33 cellular contexts compared by ENCODE assay signal in genomic region chr6:157663261-157663660, GRCh38.
DNase-seq lines count a peak whose midpoint lies in the region; FAIRE-seq and TF ChIP-seq lines count a peak whose summit lies in the region.
"Had no signal": no experiment of that assay in that cellular context is flagged by ENCODE, and none has a peak within 500 bp of the region (broad histone marks: within the 10 kb centered on the region; RNA-seq: fewer than 3 reads in every experiment).

No MANE protein-coding gene starts in this region.

- 86 to 95% methylated on average over 5 of the region's 5 CpGs for WGBS in sigmoid colon, 2 donors
- 90 to 100% (median 94%) methylated on average over 4 to 5 of the region's 5 CpGs for WGBS in spleen, 5 donors

- no peak overlapping the region for H3K4me3 ChIP-seq in sigmoid colon
- no peak overlapping the region for H3K4me3 ChIP-seq in spleen
- H3K4me3 ChIP-seq: A549; BLaER1; BLaER1 treated with 17β-estradiol and CSF1 and Interleukin-3, amounts not matched to agents 10 nM and 100 nM had no signal

- no peak for TF ChIP-seq CTCF in sigmoid colon (IDR thresholded peaks at IDR 0.05)
- no peak for TF ChIP-seq CTCF in spleen (IDR thresholded peaks at IDR 0.05 in 8 of 11, conservative IDR thresholded peaks at IDR 0.05 in 3 of 11)

- TF ChIP-seq EP300 in sigmoid colon (IDR thresholded peaks at IDR 0.05), result no peak

- no peaks in the 10 kb centered on the region for H3K27me3 ChIP-seq in sigmoid colon
- H3K27me3 ChIP-seq in spleen (replicated peaks in 1 of 7), result no peaks in the 10 kb centered on the region
- H3K27me3 ChIP-seq: BE2C; BLaER1; BLaER1 treated with 17β-estradiol and CSF1 and Interleukin-3, amounts not matched to agents 10 nM and 100 nM had no signal

- H3K27ac ChIP-seq in sigmoid colon (no peak overlapping the region), spleen (no peak overlapping the region)
- H3K27ac ChIP-seq: 22Rv1; A549; BLaER1; BLaER1 treated with 17β-estradiol and CSF1 and Interleukin-3, amounts not matched to agents 10 nM and 100 nM; C4-2B had no signal

- no peak for FAIRE-seq in GM12891 (lab: Jason Lieb, UNC)
- FAIRE-seq: A204.1, A549, D721Med had no signal

- no peak for TF ChIP-seq POLR2A in sigmoid colon (IDR thresholded peaks at IDR 0.05)
- TF ChIP-seq POLR2A in spleen (IDR thresholded peaks at IDR 0.05), result no peak
- TF ChIP-seq POLR2A in GM12891 (IDR thresholded peaks at IDR 0.05; ENCODE audit: low read depth, low read length), result no peak

- H3K4me1 ChIP-seq in sigmoid colon (peaks cover 0 to 9% (median 2%) of the 10 kb centered on the region in 4 donors), spleen (peaks cover 0 to 16% (median 8%) of the 10 kb centered on the region in 6 donors)
- H3K4me1 ChIP-seq: A549, Caco-2 had no signal

- H3K9me3 ChIP-seq in sigmoid colon, result no peaks in the 10 kb centered on the region
- no peaks in the 10 kb centered on the region for H3K9me3 ChIP-seq in spleen
- H3K9me3 ChIP-seq: A549, BE2C, Caco-2 had no signal

- H3K36me3 ChIP-seq in sigmoid colon (no peaks in the 10 kb centered on the region), spleen (peaks cover 0 to 37% (median 4%) of the 10 kb centered on the region in 6 donors)
- H3K36me3 ChIP-seq: BE2C had no signal

- intact Hi-C loops in sigmoid colon (cut with DNase I) (no loop called here), spleen (cut with DNase I; ENCODE audit: low total_unique reads) (no loop called here)

- DNase-seq in mesenteric fat pad (ENCODE audit: low spot score) (peak; percentile 53), sigmoid colon (peak; percentile 48), spleen (peak; percentile 52), NCI-H510A (lab: John Stamatoyannopoulos, UW) (no peak), GM12891 (ENCODE audit: insufficient read length, low spot score) (no peak)
- DNase-seq in stimulated activated CD4-positive, alpha-beta T cell treated with anti-CD3 and anti-CD28 coated beads, Interleukin-2, amount 100 ng/mL, for 24 hours, result no peak
- DNase-seq: 8988T; ACHN; AML-193; BE2C; C1 segment of cervical spinal cord; Caco-2; Calu3; CD4-positive, alpha-beta memory T cell; CD4-positive, alpha-beta T cell; CD4-positive, CD25-positive, alpha-beta regulatory T cell; CD8-positive, alpha-beta memory T cell; CD8-positive, alpha-beta T cell; COR-L47; DMS 273 treated with DMSO at 0.1 percent for 48 hours; DMS153; DMS53; DMS79; DMS79 treated with DMSO at 0.1 percent for 48 hours; DND-41; EL had no signal

TF ChIP-seq in GM12891, 5 proteins besides CTCF, POLR2A, EP300 and RAD21:
- TF ChIP-seq PAX5 (IDR thresholded peaks at IDR 0.05; ENCODE audit: insufficient read depth, low read length, severe bottlenecking), result no peak
- no peak for TF ChIP-seq SPI1 (IDR thresholded peaks at IDR 0.05; ENCODE audit: low read depth, low read length)
- TF ChIP-seq TAF1 (IDR thresholded peaks at IDR 0.05; ENCODE audit: low read depth, low read length), result no peak
- TF ChIP-seq POU2F2 (IDR thresholded peaks at IDR 0.05; ENCODE audit: low read depth, low read length), result no peak
- no peak for TF ChIP-seq POLR2AphosphoS5 (IDR thresholded peaks at IDR 0.05; ENCODE audit: low read depth, low read length)

Comparison
In these comparisons a context has a peak if more than half of its experiments do, and no peak if none do; other contexts are left out.
1. DNase-seq: peak in mesenteric fat pad (single experiment), sigmoid colon (single experiment) and spleen (single experiment); none in stimulated activated CD4-positive, alpha-beta T cell treated with anti-CD3 and anti-CD28 coated beads, Interleukin-2, amount 100 ng/mL, for 24 hours (0 of 2), NCI-H510A (single experiment) and GM12891 (single experiment).